10 cellular contexts compared by ENCODE assay signal in the genomic region with DNA sequence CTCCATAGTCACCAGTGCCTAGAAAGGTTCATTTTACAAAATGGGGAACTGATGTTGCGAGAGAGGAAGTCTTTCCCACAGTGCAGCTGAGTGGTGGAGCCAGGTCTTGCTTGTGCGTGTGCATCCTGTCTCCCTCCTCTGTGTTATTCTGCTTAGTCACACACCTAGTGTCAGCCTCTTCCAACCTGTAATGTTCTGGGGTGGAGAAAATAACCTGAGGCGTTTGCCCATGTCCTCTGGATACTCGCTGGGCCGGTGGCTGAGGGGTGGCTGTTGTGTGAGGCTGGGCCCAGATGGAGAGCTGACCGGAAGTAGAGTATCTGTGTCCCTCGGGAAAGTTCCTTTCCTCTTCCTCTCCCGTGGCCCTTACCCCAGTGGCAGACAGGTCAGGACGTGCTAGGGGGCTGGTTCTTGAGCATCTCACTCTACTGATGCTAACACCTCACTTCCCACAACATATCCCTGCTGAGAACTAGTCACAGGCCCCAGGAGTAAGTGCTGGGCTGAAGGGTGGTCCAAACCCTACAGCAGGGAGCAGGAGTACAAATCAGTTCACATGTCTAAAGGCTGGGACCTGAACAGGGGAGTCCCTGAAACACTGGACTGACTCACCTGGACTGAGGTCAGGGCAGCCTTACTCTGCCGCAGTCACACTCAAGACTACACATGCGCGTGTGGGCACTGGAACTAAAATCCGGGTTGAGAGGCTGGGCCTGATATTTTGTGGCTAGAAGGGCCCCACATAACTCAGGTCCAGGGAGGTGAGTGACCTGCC. TPM values are rescaled to one million over a fixed set of nuclear protein-coding genes. Genes with fewer than 3 reads are reported as not detected.
A peak's percentile ranks its signal among the peaks of the same experiment; 100 is the strongest.
DNase-seq lines count a peak whose midpoint lies in the region; ATAC-seq lines count a peak whose summit lies in the region.
"Had no signal": no experiment of that assay in that cellular context is flagged by ENCODE, and none has a peak within 500 bp of the region (broad histone marks: within the 10 kb centered on the region; RNA-seq: fewer than 3 reads in every experiment).

No MANE protein-coding gene starts in this region.

- DNase-seq in DMS53 (lab: John Stamatoyannopoulos, UW) (peak; percentile 41), DMS53 treated with DMSO at 0.1 percent for 48 hours (lab: John Stamatoyannopoulos, UW; ENCODE audit: unreplicated experiment) (no peak), SIG-M5 treated with dmso at 0.1 percent for 504 hours (lab: John Stamatoyannopoulos, UW; ENCODE audit: unreplicated experiment) (peak; percentile 91), Right ventricle myocardium superior (no peak), NCI-H510A (lab: John Stamatoyannopoulos, UW) (no peak), HuH-7.5 (ENCODE audit: low spot score) (no peak), NCI-H526 treated with DMSO at 0.1 percent for 48 hours (lab: John Stamatoyannopoulos, UW) (no peak)
- DNase-seq in stimulated activated naive CD8-positive, alpha-beta T cell treated with anti-CD3 and anti-CD28 coated beads, Interleukin-15, Interleukin-2, amounts not matched to agents 100 U/mL and 50 U/mL, for 24 hours, result no peak
- DNase-seq: 8988T, occipital lobe had no signal

- peak; percentile 50 for ATAC-seq in Right ventricle myocardium superior (ENCODE audit: poor library complexity)
- ATAC-seq in stimulated activated naive CD8-positive, alpha-beta T cell treated with anti-CD3 and anti-CD28 coated beads, Interleukin-15, Interleukin-2, amounts not matched to agents 100 U/mL and 50 U/mL, for 24 hours, result peak; percentile 38

- intact Hi-C loops in Right ventricle myocardium superior (cut with DNase I), result no loop called here

RNA-seq across cellular contexts. Expression of gene MLF2, which starts 7.0 kb away (rescaled TPM):
- total RNA-seq in Right ventricle myocardium superior, result 153 TPM

RNA-seq across cellular contexts. Expression of gene PTMS, which starts 20.2 kb away (rescaled TPM):
- total RNA-seq in Right ventricle myocardium superior, result 108 TPM

RNA-seq across cellular contexts. Expression of gene COPS7A, which starts 22.1 kb away (rescaled TPM):
- total RNA-seq in Right ventricle myocardium superior, result 70.4 TPM

RNA-seq across cellular contexts. Expression of gene LAG3, which starts 26.4 kb away (rescaled TPM):
- total RNA-seq in Right ventricle myocardium superior, result 0.22 TPM
- total RNA-seq: occipital lobe had no signal

RNA-seq across cellular contexts. Expression of gene CD4, which starts 43.4 kb away (rescaled TPM):
- total RNA-seq in Right ventricle myocardium superior, result 10.4 TPM

Comparison
In these comparisons a context has a peak if more than half of its experiments do, and no peak if none do; other contexts are left out.
1. DNase-seq: peak in DMS53 (single experiment) and SIG-M5 treated with dmso at 0.1 percent for 504 hours (single experiment); none in DMS53 treated with DMSO at 0.1 percent for 48 hours (single experiment), Right ventricle myocardium superior (single experiment), stimulated activated naive CD8-positive, alpha-beta T cell treated with anti-CD3 and anti-CD28 coated beads, Interleukin-15, Interleukin-2, amounts not matched to agents 100 U/mL and 50 U/mL, for 24 hours (single experiment), NCI-H510A (single experiment), HuH-7.5 (single experiment) and NCI-H526 treated with DMSO at 0.1 percent for 48 hours (single experiment).